In genomic region chr1:94608142-94608851, GRCh38 we compare ENCODE assay signal across 19 cellular contexts.
DNase-seq lines count a peak whose midpoint lies in the region; ATAC-seq, FAIRE-seq and TF ChIP-seq lines count a peak whose summit lies in the region.
"Had no signal": no experiment of that assay in that cellular context is flagged by ENCODE, and none has a peak within 500 bp of the region (broad histone marks: within the 10 kb centered on the region; RNA-seq: fewer than 3 reads in every experiment).

No MANE protein-coding gene starts in this region.

- no peaks in the 10 kb centered on the region for H3K9me3 ChIP-seq in pancreas

- WGBS in pancreas, 2 donors: 54 to 56% methylated on average over 10 of the region's 10 CpGs

- intact Hi-C loops in pancreas (cut with DNase I): no loop called here

- H3K4me2 ChIP-seq in GM23338: no peak overlapping the region

- H2AFZ ChIP-seq in GM23338: peak overlapping the region; percentile 78; the same call in 1 of the 2 replicates

- no peaks in the 10 kb centered on the region for H3K79me2 ChIP-seq in GM23338 (replicated peaks; ENCODE audit: insufficient read depth)

- H3K4me1 Mint-ChIP-seq in GM23338 (peaks cover 10% of the 10 kb centered on the region), HFFc6 (ENCODE audit: low read depth) (peaks cover 78% of the 10 kb centered on the region)
- H3K4me1 Mint-ChIP-seq: activated naive CD8-positive, alpha-beta T cell treated with anti-CD3 and anti-CD28 coated beads, Interleukin-2, amount 50 U/mL, for 24 hours; IgD-negative memory B cell had no signal

- H3K36me3 ChIP-seq in GM23338 (ENCODE audit: insufficient read depth) (no peaks in the 10 kb centered on the region; the same call in 1 of the 2 replicates), kidney epithelial cell (ENCODE audit: control insufficient read depth, insufficient read depth, low read length) (no peaks in the 10 kb centered on the region), pancreas (no peaks in the 10 kb centered on the region)
- H3K36me3 ChIP-seq: cardiac muscle cell had no signal

- H3K4me1 ChIP-seq in GM23338 (ENCODE audit: insufficient read depth) (no peaks in the 10 kb centered on the region), pancreas (peaks cover 6 to 23% (median 22%) of the 10 kb centered on the region in 3 donors)

- H3K9me2 ChIP-seq in GM23338 (ENCODE audit: insufficient read depth): no peaks in the 10 kb centered on the region; the same call in 1 of the 2 replicates

- H4K20me1 ChIP-seq in GM23338 (replicated peaks; ENCODE audit: insufficient read depth): no peaks in the 10 kb centered on the region

- H3F3A ChIP-seq in GM23338 (replicated peaks; ENCODE audit: low read depth): no peaks in the 10 kb centered on the region

- H3K4me3 ChIP-seq in GM23338: no peak overlapping the region
- no peak overlapping the region for H3K4me3 ChIP-seq in kidney epithelial cell (ENCODE audit: low read depth, low read length)
- H3K4me3 ChIP-seq in pancreas: no peak overlapping the region
- H3K4me3 ChIP-seq: cardiac muscle cell had no signal

- peak; percentile 90 for FAIRE-seq in RCC 7860 (lab: Jason Lieb, UNC)
- peak; percentile 32 for FAIRE-seq in pancreas (lab: Jason Lieb, UNC)

- H3K27ac Mint-ChIP-seq in GM23338 (no peak overlapping the region), HFFc6 (no peak overlapping the region; the same call in 1 of the 2 replicates)
- H3K27ac Mint-ChIP-seq: activated CD8-positive, alpha-beta T cell treated with anti-CD3 and anti-CD28 coated beads for 36 hours; activated naive CD8-positive, alpha-beta T cell treated with anti-CD3 and anti-CD28 coated beads, Interleukin-2, amount 50 U/mL, for 24 hours; activated T-helper 1 cell treated with anti-CD3 and anti-CD28 coated beads, Interleukin-12 subunit alpha, Interleukin-12 subunit beta, Interleukin-2, Interleukin-4 antibody, amounts not matched to agents 30 ng/mL and 10 ng/mL and 1 ng/mL, durations not matched to agents 14 hours and 24 hours and 36 hours; IgD-negative memory B cell; stimulated activated naive CD8-positive, alpha-beta T cell treated with anti-CD3 and anti-CD28 coated beads, Interleukin-15, Interleukin-2, amounts not matched to agents 100 ng/mL and 50 ng/mL, for 24 hours had no signal

- H3K27ac ChIP-seq in GM23338 (ENCODE audit: low read depth) (peak overlapping the region; percentile 3; the same call in 1 of the 2 replicates), pancreas (peak overlapping the region in 3 of 4 donors; percentile 13 to 57 (median 56))
- H3K27ac ChIP-seq: cardiac muscle cell, VCaP had no signal

- H3K9me3 Mint-ChIP-seq in GM23338 (no peaks in the 10 kb centered on the region), HFFc6 (peaks cover 5% of the 10 kb centered on the region; the same call in 1 of the 2 replicates)
- H3K9me3 Mint-ChIP-seq: activated CD8-positive, alpha-beta T cell treated with anti-CD3 and anti-CD28 coated beads for 36 hours; activated naive CD8-positive, alpha-beta T cell treated with anti-CD3 and anti-CD28 coated beads, Interleukin-2, amount 50 U/mL, for 24 hours; stimulated activated naive CD8-positive, alpha-beta T cell treated with anti-CD3 and anti-CD28 coated beads, Interleukin-15, Interleukin-2, amounts not matched to agents 100 ng/mL and 50 ng/mL, for 24 hours had no signal

- no peak for TF ChIP-seq CTCF in GM23338 (conservative IDR thresholded peaks at IDR 0.05; ENCODE audit: low read depth in 2 of 2)
- TF ChIP-seq CTCF in kidney epithelial cell (IDR thresholded peaks at IDR 0.05; ENCODE audit: insufficient read depth, low read length, poor library complexity, severe bottlenecking): no peak
- no peak for TF ChIP-seq CTCF in pancreas (IDR thresholded peaks at IDR 0.05)
- TF ChIP-seq CTCF in HFFc6 (IDR thresholded peaks at IDR 0.05): no peak

- H3K36me3 Mint-ChIP-seq in GM23338 (ENCODE audit: low read depth): no peaks in the 10 kb centered on the region; the same call in 2 of the 3 replicates
- peaks cover 17% of the 10 kb centered on the region for H3K36me3 Mint-ChIP-seq in HFFc6 (ENCODE audit: low read depth)
- H3K36me3 Mint-ChIP-seq: IgD-negative memory B cell had no signal

- no peak for DNase-seq in GM23338 (ENCODE audit: low spot score)
- DNase-seq in RCC 7860 (ENCODE audit: low spot score): peak; percentile 79
- DNase-seq in kidney epithelial cell (ENCODE audit: low read depth): peak; percentile 89
- DNase-seq in pancreas: peak in 3 of 6 donors; percentile 45 to 70 (median 68)
- DNase-seq in HFFc6: no peak
- no peak for DNase-seq in pons (ENCODE audit: low spot score)
- DNase-seq in NCI-H2196 treated with DMSO at 0.1 percent for 48 hours (lab: John Stamatoyannopoulos, UW; ENCODE audit: unreplicated experiment): no peak
- DNase-seq: activated CD8-positive, alpha-beta T cell treated with anti-CD3 and anti-CD28 coated beads for 36 hours; activated naive CD8-positive, alpha-beta T cell treated with anti-CD3 and anti-CD28 coated beads, Interleukin-2, amount 50 U/mL, for 24 hours; effector memory CD4-positive, alpha-beta T cell; GDM1; NCI-H146; NCI-H446 had no signal

- no peak for ATAC-seq in GM23338
- ATAC-seq in pancreas: peak; percentile 88 to 92 (median 90)
- ATAC-seq in GM18498 (IDR thresholded peaks at IDR 0.05; ENCODE audit: unreplicated experiment): no peak
- ATAC-seq: activated CD8-positive, alpha-beta T cell treated with anti-CD3 and anti-CD28 coated beads for 36 hours; activated naive CD8-positive, alpha-beta T cell treated with anti-CD3 and anti-CD28 coated beads, Interleukin-2, amount 50 U/mL, for 24 hours had no signal

- H3K27me3 ChIP-seq in GM23338 (ENCODE audit: insufficient read depth) (no peaks in the 10 kb centered on the region), kidney epithelial cell (ENCODE audit: control insufficient read depth, insufficient read depth, low read length) (no peaks in the 10 kb centered on the region), pancreas (no peaks in the 10 kb centered on the region)
- H3K27me3 ChIP-seq: cardiac muscle cell had no signal

- H3K27me3 Mint-ChIP-seq in GM23338 (ENCODE audit: insufficient read depth, low read depth, poor library complexity) (peaks cover 11% of the 10 kb centered on the region), HFFc6 (ENCODE audit: insufficient read depth) (no peaks in the 10 kb centered on the region; the same call in none of the 2 replicates)
- H3K27me3 Mint-ChIP-seq: stimulated activated naive CD8-positive, alpha-beta T cell treated with anti-CD3 and anti-CD28 coated beads, Interleukin-15, Interleukin-2, amounts not matched to agents 100 ng/mL and 50 ng/mL, for 24 hours had no signal

- H3K4me3 Mint-ChIP-seq in GM23338: no peak overlapping the region
- H3K4me3 Mint-ChIP-seq in HFFc6: no peak overlapping the region
- H3K4me3 Mint-ChIP-seq: activated CD8-positive, alpha-beta T cell treated with anti-CD3 and anti-CD28 coated beads for 36 hours; activated naive CD8-positive, alpha-beta T cell treated with anti-CD3 and anti-CD28 coated beads, Interleukin-2, amount 50 U/mL, for 24 hours; activated T-helper 1 cell treated with anti-CD3 and anti-CD28 coated beads, Interleukin-12 subunit alpha, Interleukin-12 subunit beta, Interleukin-2, Interleukin-4 antibody, amounts not matched to agents 30 ng/mL and 10 ng/mL and 1 ng/mL, durations not matched to agents 14 hours and 24 hours and 36 hours; IgD-negative memory B cell; stimulated activated naive CD8-positive, alpha-beta T cell treated with anti-CD3 and anti-CD28 coated beads, Interleukin-15, Interleukin-2, amounts not matched to agents 100 ng/mL and 50 ng/mL, for 24 hours had no signal

TF ChIP-seq in GM23338, 12 proteins besides CTCF, POLR2A, EP300 and RAD21 (continues in another document):
- TF ChIP-seq EZH2 (IDR thresholded peaks at IDR 0.05; ENCODE audit: low read depth, unreplicated experiment) (no peak), STAT1 (IDR thresholded peaks at IDR 0.05; ENCODE audit: unreplicated experiment) (no peak), ZNF331 (CRISPR knock-in tag; IDR thresholded peaks at IDR 0.05; ENCODE audit: low read depth) (no peak), POLR2AphosphoS5 (IDR thresholded peaks at IDR 0.05; ENCODE audit: low read depth) (no peak), ZNF114 (CRISPR knock-in tag; IDR thresholded peaks at IDR 0.05) (no peak)

Comparison
In these comparisons a context has a peak if more than half of its experiments do, and no peak if none do; other contexts are left out.
1. ATAC-seq: peak in pancreas (4 of 4); none in GM23338 (single experiment) and GM18498 (single experiment).
2. DNase-seq: peak in RCC 7860 (single experiment) and kidney epithelial cell (single experiment); none in GM23338 (single experiment), HFFc6 (single experiment), pons (single experiment) and NCI-H2196 treated with DMSO at 0.1 percent for 48 hours (single experiment).